1 cellular context compared by ENCODE assay signal in the genomic region with DNA sequence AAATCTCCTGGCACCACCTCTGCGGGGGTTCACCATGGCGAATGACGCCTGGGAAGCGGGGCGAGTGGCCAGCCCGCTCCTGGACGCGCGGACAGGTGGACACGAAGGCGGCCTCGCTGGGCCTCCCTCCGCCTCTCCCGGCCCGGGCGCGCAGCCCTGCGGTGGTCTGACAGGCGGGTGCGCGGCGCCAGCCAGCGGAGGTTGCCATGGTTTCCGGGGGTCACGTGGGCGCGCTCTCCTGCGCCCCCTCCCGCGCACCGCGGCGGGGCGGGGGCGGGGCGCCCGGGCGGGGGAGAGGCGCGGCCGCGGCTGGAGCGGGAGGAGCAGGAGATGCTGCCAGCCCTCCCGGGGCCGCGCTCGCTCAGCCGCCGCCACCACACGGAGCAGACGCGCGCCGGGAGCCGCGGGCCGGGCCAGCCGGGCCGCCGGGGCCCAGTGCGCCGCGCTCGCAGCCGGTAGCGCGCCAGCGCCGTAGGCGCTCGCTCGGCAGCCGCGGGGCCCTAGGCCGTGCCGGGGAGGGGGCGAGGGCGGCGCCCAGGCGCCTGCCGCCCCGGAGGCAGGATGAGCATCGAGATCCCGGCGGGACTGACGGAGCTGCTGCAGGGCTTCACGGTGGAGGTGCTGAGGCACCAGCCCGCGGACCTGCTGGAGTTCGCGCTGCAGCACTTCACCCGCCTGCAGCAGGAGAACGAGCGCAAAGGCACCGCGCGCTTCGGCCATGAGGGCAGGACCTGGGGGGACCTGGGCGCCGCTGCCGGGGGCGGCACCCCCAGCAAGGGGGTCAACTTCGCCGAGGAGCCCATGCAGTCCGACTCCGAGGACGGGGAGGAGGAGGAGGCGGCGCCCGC.
TF ChIP-seq lines count a peak whose summit lies in the region.

Gene PRKAR2B (plus strand): TSS at position 359 of the 848 bp plus-strand sequence. CDS start 203 bp downstream, at position 562.

TF ChIP-seq in K562, 482 proteins besides CTCF, POLR2A, EP300 and RAD21 (continued from another document and continues in another):
- TF ChIP-seq MLLT1 (IDR thresholded peaks at IDR 0.05) (peak in 1 of 2 experiments; percentile 1; a peak in 2 of 4 replicates), ELK3 (CRISPR knock-in tag; IDR thresholded peaks at IDR 0.05) (no peak), HMGN3 (IDR thresholded peaks at IDR 0.05; ENCODE audit: borderline replicate concordance, extremely low read depth, insufficient read length, low read depth, low read length) (peak; percentile 94), CREB3L1 (IDR thresholded peaks at IDR 0.05; ENCODE audit: borderline replicate concordance, low read depth) (no peak; the same call in 1 of the 2 replicates), ESRRA (IDR thresholded peaks at IDR 0.05; ENCODE audit: borderline replicate concordance, low read depth) (peak; percentile 66; the same call in 1 of the 2 replicates), HCFC1 (IDR thresholded peaks at IDR 0.05; ENCODE audit: low read depth, low read length) (no peak), ZNF140 (CRISPR knock-in tag; IDR thresholded peaks at IDR 0.05) (no peak), NFE2L1 (tag; IDR thresholded peaks at IDR 0.05; ENCODE audit: borderline replicate concordance, low read depth) (no peak), ZNF695 (CRISPR knock-in tag; IDR thresholded peaks at IDR 0.05) (peak; percentile 71; the same call in 1 of the 2 replicates), SIX5 (IDR thresholded peaks at IDR 0.05; ENCODE audit: borderline replicate concordance in 1 of 2, insufficient read depth in 1 of 2, low read depth in 1 of 2, low read length in 2 of 2) (no peak), RBFOX2 (IDR thresholded peaks at IDR 0.05; ENCODE audit: low read depth, low read length) (peak; percentile 77), CBX5 (IDR thresholded peaks at IDR 0.05; ENCODE audit: borderline replicate concordance, low read depth) (0 out of 2 replicates have a peak, but pooled peaks have one; percentile 58), ZFPM2 (CRISPR knock-in tag; IDR thresholded peaks at IDR 0.05) (no peak), USF2 (CRISPR knock-in tag; IDR thresholded peaks at IDR 0.05) (peak; percentile 93), ZKSCAN1 (IDR thresholded peaks at IDR 0.05; ENCODE audit: low read depth, low read length) (peak; percentile 62; the same call in 1 of the 2 replicates), E2F8 (IDR thresholded peaks at IDR 0.05; ENCODE audit: low read depth, partially characterized antibody) (no peak), ZNF766 (CRISPR knock-in tag; conservative IDR thresholded peaks at IDR 0.05) (no peak), MEF2A (IDR thresholded peaks at IDR 0.05; ENCODE audit: control insufficient read depth, low read depth, low read length) (no peak), BRF1 (IDR thresholded peaks at IDR 0.05; ENCODE audit: borderline replicate concordance, extremely low read depth, insufficient read length) (no peak), NCOA1 (IDR thresholded peaks at IDR 0.05; ENCODE audit: low read depth) (no peak), BRCA1 (IDR thresholded peaks at IDR 0.05) (no peak), BRCA1 (CRISPR knock-in tag; IDR thresholded peaks at IDR 0.05) (no peak), ZFP36 (IDR thresholded peaks at IDR 0.05; ENCODE audit: low read depth, low read length, partially characterized antibody) (peak; percentile 80), KLF13 (tag; IDR thresholded peaks at IDR 0.05; ENCODE audit: borderline replicate concordance, low read depth) (0 out of 2 replicates have a peak, but pooled peaks have one; percentile 29), MCM3 (IDR thresholded peaks at IDR 0.05) (no peak), GABPB2 (CRISPR knock-in tag; conservative IDR thresholded peaks at IDR 0.05) (no peak), ZNF583 (CRISPR knock-in tag; IDR thresholded peaks at IDR 0.05) (peak; percentile 76), HDAC1 (IDR thresholded peaks at IDR 0.05) (peak in 1 of 2 experiments; percentile 73; a peak in 1 of 4 replicates), HOMEZ (CRISPR knock-in tag; IDR thresholded peaks at IDR 0.05) (0 out of 2 replicates have a peak, but pooled peaks have one; percentile 60), ZNF282 (CRISPR knock-in tag; IDR thresholded peaks at IDR 0.05) (0 out of 2 replicates have a peak, but pooled peaks have one; percentile 10), ZBTB2 (IDR thresholded peaks at IDR 0.05) (no peak), SUPT5H (IDR thresholded peaks at IDR 0.05) (peak; percentile 42; the same call in 1 of the 2 replicates)
- TF ChIP-seq, protein P1, sequence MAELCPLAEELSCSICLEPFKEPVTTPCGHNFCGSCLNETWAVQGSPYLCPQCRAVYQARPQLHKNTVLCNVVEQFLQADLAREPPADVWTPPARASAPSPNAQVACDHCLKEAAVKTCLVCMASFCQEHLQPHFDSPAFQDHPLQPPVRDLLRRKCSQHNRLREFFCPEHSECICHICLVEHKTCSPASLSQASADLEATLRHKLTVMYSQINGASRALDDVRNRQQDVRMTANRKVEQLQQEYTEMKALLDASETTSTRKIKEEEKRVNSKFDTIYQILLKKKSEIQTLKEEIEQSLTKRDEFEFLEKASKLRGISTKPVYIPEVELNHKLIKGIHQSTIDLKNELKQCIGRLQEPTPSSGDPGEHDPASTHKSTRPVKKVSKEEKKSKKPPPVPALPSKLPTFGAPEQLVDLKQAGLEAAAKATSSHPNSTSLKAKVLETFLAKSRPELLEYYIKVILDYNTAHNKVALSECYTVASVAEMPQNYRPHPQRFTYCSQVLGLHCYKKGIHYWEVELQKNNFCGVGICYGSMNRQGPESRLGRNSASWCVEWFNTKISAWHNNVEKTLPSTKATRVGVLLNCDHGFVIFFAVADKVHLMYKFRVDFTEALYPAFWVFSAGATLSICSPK (IDR thresholded peaks at IDR 0.05; ENCODE audit: borderline replicate concordance) = no peak
- TF ChIP-seq, protein P2, sequence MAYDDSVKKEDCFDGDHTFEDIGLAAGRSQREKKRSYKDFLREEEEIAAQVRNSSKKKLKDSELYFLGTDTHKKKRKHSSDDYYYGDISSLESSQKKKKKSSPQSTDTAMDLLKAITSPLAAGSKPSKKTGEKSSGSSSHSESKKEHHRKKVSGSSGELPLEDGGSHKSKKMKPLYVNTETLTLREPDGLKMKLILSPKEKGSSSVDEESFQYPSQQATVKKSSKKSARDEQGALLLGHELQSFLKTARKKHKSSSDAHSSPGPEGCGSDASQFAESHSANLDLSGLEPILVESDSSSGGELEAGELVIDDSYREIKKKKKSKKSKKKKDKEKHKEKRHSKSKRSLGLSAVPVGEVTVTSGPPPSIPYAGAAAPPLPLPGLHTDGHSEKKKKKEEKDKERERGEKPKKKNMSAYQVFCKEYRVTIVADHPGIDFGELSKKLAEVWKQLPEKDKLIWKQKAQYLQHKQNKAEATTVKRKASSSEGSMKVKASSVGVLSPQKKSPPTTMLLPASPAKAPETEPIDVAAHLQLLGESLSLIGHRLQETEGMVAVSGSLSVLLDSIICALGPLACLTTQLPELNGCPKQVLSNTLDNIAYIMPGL (CRISPR knock-in tag; IDR thresholded peaks at IDR 0.05) = 0 out of 2 replicates have a peak, but pooled peaks have one; percentile 72
- TF ChIP-seq, protein P3, sequence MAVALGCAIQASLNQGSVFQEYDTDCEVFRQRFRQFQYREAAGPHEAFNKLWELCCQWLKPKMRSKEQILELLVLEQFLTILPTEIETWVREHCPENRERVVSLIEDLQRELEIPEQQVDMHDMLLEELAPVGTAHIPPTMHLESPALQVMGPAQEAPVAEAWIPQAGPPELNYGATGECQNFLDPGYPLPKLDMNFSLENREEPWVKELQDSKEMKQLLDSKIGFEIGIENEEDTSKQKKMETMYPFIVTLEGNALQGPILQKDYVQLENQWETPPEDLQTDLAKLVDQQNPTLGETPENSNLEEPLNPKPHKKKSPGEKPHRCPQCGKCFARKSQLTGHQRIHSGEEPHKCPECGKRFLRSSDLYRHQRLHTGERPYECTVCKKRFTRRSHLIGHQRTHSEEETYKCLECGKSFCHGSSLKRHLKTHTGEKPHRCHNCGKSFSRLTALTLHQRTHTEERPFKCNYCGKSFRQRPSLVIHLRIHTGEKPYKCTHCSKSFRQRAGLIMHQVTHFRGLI (CRISPR knock-in tag; IDR thresholded peaks at IDR 0.05) = no peak
